13 cellular contexts compared by ENCODE assay signal in the genomic region with DNA sequence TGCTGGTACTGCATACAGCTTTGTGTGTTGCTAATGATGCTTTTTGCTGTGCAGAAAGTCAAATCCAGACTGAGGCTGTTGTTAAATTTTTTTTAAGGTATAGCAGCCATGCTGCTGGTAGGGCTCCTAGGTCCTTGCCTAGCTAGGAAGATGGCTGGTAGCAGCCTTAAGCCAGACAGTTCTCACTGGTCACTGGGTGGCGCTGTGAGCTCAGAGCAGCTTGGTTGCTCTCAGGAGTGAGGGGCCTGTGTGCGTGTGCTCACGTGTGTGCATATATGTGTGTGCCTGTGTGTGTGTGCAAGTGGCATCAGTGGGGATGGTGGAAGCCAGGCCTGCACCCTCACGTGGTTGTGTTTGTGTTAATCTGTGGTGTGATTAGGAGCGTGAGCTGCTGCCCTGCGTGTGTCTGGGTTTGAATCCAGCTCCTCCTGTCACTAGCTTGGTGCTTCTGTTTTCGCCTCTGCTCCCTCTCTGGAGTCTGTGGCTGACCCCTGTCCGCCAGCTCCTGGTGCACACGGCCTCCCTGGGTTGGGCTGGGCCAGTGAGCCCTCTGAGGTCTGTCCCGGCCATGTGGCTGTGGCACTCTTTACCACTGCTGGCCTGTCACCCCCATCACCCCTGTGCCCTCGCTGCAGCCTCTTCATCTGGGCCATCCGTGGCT. TPM values are rescaled to one million over a fixed set of nuclear protein-coding genes. Genes with fewer than 3 reads are reported as not detected.
DNase-seq lines count a peak whose midpoint lies in the region; ATAC-seq and TF ChIP-seq lines count a peak whose summit lies in the region.
"Had no signal": no experiment of that assay in that cellular context is flagged by ENCODE, and none has a peak within 500 bp of the region (broad histone marks: within the 10 kb centered on the region; RNA-seq: fewer than 3 reads in every experiment).

No MANE protein-coding gene starts in this region.

- H3K9me2 ChIP-seq in hepatocyte (replicated peaks; ENCODE audit: insufficient read depth) = no peaks in the 10 kb centered on the region

- TF ChIP-seq CTCF in AG10803 (conservative IDR thresholded peaks at IDR 0.05; ENCODE audit: low read length) (peak; percentile 40), hepatocyte (IDR thresholded peaks at IDR 0.05; ENCODE audit: poor library complexity) (peak; percentile 23)

- H3K4me1 ChIP-seq in hepatocyte (ENCODE audit: insufficient read depth) = peaks cover 13% of the 10 kb centered on the region

- no peak overlapping the region for H2AFZ ChIP-seq in hepatocyte

- no peak for DNase-seq in AG10803 (ENCODE audit: low read depth)
- DNase-seq in ELR (ENCODE audit: low read depth) = peak; percentile 30
- DNase-seq in NCI-H69 (lab: John Stamatoyannopoulos, UW) = peak; percentile 32
- no peak for DNase-seq in hepatocyte (ENCODE audit: low spot score)
- DNase-seq in NCI-H187 (lab: John Stamatoyannopoulos, UW) = no peak
- DNase-seq in activated CD4-positive, CD25-positive, alpha-beta regulatory T cell treated with anti-CD3 and anti-CD28 coated beads, Interleukin-2, amount 50 U/mL, for 72 hours = no peak
- DNase-seq: activated naive CD8-positive, alpha-beta T cell treated with anti-CD3 and anti-CD28 coated beads, Interleukin-2, amount 50 U/mL, for 24 hours; DMS79; lower lobe of right lung; NCI-H1694 treated with DMSO at 0.1 percent for 48 hours; stimulated activated CD4-positive, alpha-beta T cell treated with anti-CD3 and anti-CD28 coated beads, Interleukin-4, amount 100 ng/mL, for 1 hour; T-helper 2 cell had no signal

- H3K79me2 ChIP-seq in hepatocyte = no peaks in the 10 kb centered on the region

- H4K20me1 ChIP-seq in hepatocyte (ENCODE audit: insufficient read depth, poor library complexity, severe bottlenecking) = no peaks in the 10 kb centered on the region

- no peak overlapping the region for H3K4me2 ChIP-seq in hepatocyte

- WGBS in hepatocyte (ENCODE audit: low lambda C conversion rate, missing lambda C conversion rate) = 96% methylated on average over 12 of the region's 12 CpGs

- H3K9me3 ChIP-seq in hepatocyte (ENCODE audit: low read depth) = no peaks in the 10 kb centered on the region
- H3K9me3 ChIP-seq: lower lobe of right lung had no signal

- H3K4me3 ChIP-seq in AG10803 (ENCODE audit: low read length) = no peak overlapping the region
- no peak overlapping the region for H3K4me3 ChIP-seq in hepatocyte
- H3K4me3 ChIP-seq: lower lobe of right lung had no signal

- no peaks in the 10 kb centered on the region for H3K27me3 ChIP-seq in hepatocyte

- no peak for ATAC-seq in HG03520 (IDR thresholded peaks at IDR 0.05; ENCODE audit: unreplicated experiment)
- ATAC-seq: activated naive CD8-positive, alpha-beta T cell treated with anti-CD3 and anti-CD28 coated beads, Interleukin-2, amount 50 U/mL, for 24 hours; lower lobe of right lung had no signal

- no peaks in the 10 kb centered on the region for H3K36me3 ChIP-seq in hepatocyte (replicated peaks; ENCODE audit: insufficient read depth, low read depth)
- H3K36me3 ChIP-seq: lower lobe of right lung had no signal

- no peak overlapping the region for H3K27ac ChIP-seq in hepatocyte
- H3K27ac ChIP-seq: lower lobe of right lung had no signal

RNA-seq across cellular contexts. Expression of a gene that starts 46.1 kb away (rescaled TPM):
- 1.6 and 2.4 TPM in 2 replicates for total RNA-seq in hepatocyte
- 1.1 and 4.8 TPM in 2 replicates for polyA plus RNA-seq in hepatocyte

Comparison
In these comparisons a context has a peak if more than half of its experiments do, and no peak if none do; other contexts are left out.
1. DNase-seq: peak in ELR (single experiment) and NCI-H69 (single experiment); none in AG10803 (single experiment), hepatocyte (single experiment), NCI-H187 (0 of 2) and activated CD4-positive, CD25-positive, alpha-beta regulatory T cell treated with anti-CD3 and anti-CD28 coated beads, Interleukin-2, amount 50 U/mL, for 72 hours (single experiment).